In genomic region chr18:10526211-10526949, GRCh38 we compare ENCODE assay signal across 8 cellular contexts. TPM values are rescaled to one million over a fixed set of nuclear protein-coding genes. Genes with fewer than 3 reads are reported as not detected.
A peak's percentile ranks its signal among the peaks of the same experiment; 100 is the strongest.
DNase-seq lines count a peak whose midpoint lies in the region; ATAC-seq, FAIRE-seq and TF ChIP-seq lines count a peak whose summit lies in the region.

No MANE protein-coding gene starts in this region.

- TF ChIP-seq CTCF in DOHH2 (IDR thresholded peaks at IDR 0.05; ENCODE audit: low read depth, low read length, poor library complexity, severe bottlenecking): no peak
- no peak for TF ChIP-seq CTCF in kidney (IDR thresholded peaks at IDR 0.05; ENCODE audit: borderline replicate concordance, extremely low read depth, insufficient read depth)

- peak overlapping the region; percentile 64 for H3K27ac ChIP-seq in DOHH2 (ENCODE audit: low read depth, low read length)
- peak overlapping the region; percentile 76 to 85 for H3K27ac ChIP-seq in kidney (ENCODE audit: low read depth in 2 of 2, low read length in 2 of 2)

- DNase-seq in HPDE6-E6E7 (ENCODE audit: extremely low spot score) (peak; percentile 50), T-helper 22 cell (ENCODE audit: low read depth) (peak; percentile 48), T47D (ENCODE audit: low read depth in 1 of 2, low spot score in 1 of 2) (peak; percentile 31 to 48), kidney (peak; percentile 90), RCC 7860 (ENCODE audit: low spot score) (no peak)
- peak; percentile 47 for DNase-seq in stimulated activated CD4-positive, alpha-beta T cell treated with anti-CD3 and anti-CD28 coated beads, Interleukin-1b, Interleukin-23, amount 100 ng/mL, for 48 hours

- peak overlapping the region; percentile 79 to 96 for H3K9ac ChIP-seq in kidney (ENCODE audit: low read length in 2 of 2)

- no peaks in the 10 kb centered on the region for H3K9me2 ChIP-seq in DOHH2 (replicated peaks; ENCODE audit: control insufficient read depth, low read length)

- H3K27me3 ChIP-seq in DOHH2 (ENCODE audit: control insufficient read depth, low read length): peaks cover 3% of the 10 kb centered on the region; the same call in 1 of the 2 replicates

- intact Hi-C loops in kidney (cut with DNase I): no loop called here

- H3K4me1 ChIP-seq in DOHH2 (ENCODE audit: control insufficient read depth, low read length): peaks cover 32% of the 10 kb centered on the region
- peaks cover 0 to 10% of the 10 kb centered on the region in 2 donors for H3K4me1 ChIP-seq in kidney (ENCODE audit: control insufficient read depth in 1 of 2, insufficient read depth in 1 of 2, low read depth in 1 of 2, low read length in 2 of 2)

- peaks cover 55% of the 10 kb centered on the region for H3K79me2 ChIP-seq in DOHH2 (ENCODE audit: control insufficient read depth, low read length)

- ATAC-seq in GM21360 (IDR thresholded peaks at IDR 0.05; ENCODE audit: unreplicated experiment): peak; percentile 56

- H3K36me3 ChIP-seq in DOHH2 (ENCODE audit: control insufficient read depth, low read length) (peaks cover 16% of the 10 kb centered on the region), kidney (ENCODE audit: control insufficient read depth in 1 of 2, insufficient read depth in 2 of 2, low read length in 2 of 2) (no peaks in the 10 kb centered on the region)

- H3K4me2 ChIP-seq in DOHH2 (ENCODE audit: low read length): peak overlapping the region; percentile 88

- H4K20me1 ChIP-seq in DOHH2 (ENCODE audit: control insufficient read depth, insufficient read depth, low read depth, low read length): peaks cover 31% of the 10 kb centered on the region

- H3F3A ChIP-seq in DOHH2 (ENCODE audit: control insufficient read depth, insufficient read depth): 0 out of 2 replicates have a peak, but pooled peaks cover 2% of the 10 kb centered on the region

- in situ Hi-C loops in T47D (cut with HindIII; ENCODE audit: low pct_unique_long_range_greater_than_20kb, low sequenced_read_pairs): no loop called here

- FAIRE-seq in kidney (lab: Jason Lieb, UNC) (no peak), RCC 7860 (lab: Jason Lieb, UNC) (no peak)

- H3K9me3 ChIP-seq in DOHH2 (ENCODE audit: control insufficient read depth, insufficient read depth, low read length) (no peaks in the 10 kb centered on the region), kidney (ENCODE audit: control insufficient read depth in 1 of 2, low read length in 2 of 2) (no peaks in the 10 kb centered on the region)

- H3K4me3 ChIP-seq in DOHH2 (ENCODE audit: low read length) (peak overlapping the region; percentile 100), kidney (ENCODE audit: low read length in 2 of 2) (peak overlapping the region; percentile 96 to 97)

RNA-seq across cellular contexts. Expression of gene NAPG, which starts 0.6 kb away (rescaled TPM):
- 39.4 TPM for total RNA-seq in kidney
- polyA plus RNA-seq in kidney (ENCODE audit: insufficient read depth, low read depth, low replicate concordance): 15.0 TPM
